ENCODE assay signal across 1 cellular context in the genomic region with DNA sequence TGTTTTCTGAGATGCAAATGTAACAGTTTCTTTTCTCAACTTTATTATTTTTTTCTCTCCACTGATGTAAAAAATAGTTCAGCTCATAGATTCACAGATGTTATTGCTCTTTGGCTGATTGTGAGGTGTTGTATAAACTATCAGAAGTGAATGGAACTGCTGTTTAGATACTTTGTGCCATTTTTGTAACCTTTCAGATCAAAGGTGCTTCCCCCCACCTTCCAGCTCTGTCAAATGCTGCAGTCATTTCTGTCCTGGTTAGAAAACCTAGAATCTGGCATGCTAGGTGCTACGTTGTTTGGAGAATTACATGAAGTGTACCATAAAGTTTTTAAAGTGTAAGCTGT.
TF ChIP-seq lines count a peak whose summit lies in the region.

No MANE protein-coding gene starts in this region.

TF ChIP-seq in K562, 482 proteins besides CTCF, POLR2A, EP300 and RAD21 (continued from another document):
- no peak for TF ChIP-seq SAFB (IDR thresholded peaks at IDR 0.05; ENCODE audit: borderline replicate concordance, low read depth, low read length)
TF ChIP-seq in K562: peak in this region for 1.
